In genomic region chr10:75115137-75115536, GRCh38 we compare ENCODE assay signal across 14 cellular contexts. TPM values are rescaled to one million over a fixed set of nuclear protein-coding genes. Genes with fewer than 3 reads are reported as not detected.
DNase-seq lines count a peak whose midpoint lies in the region; ATAC-seq and TF ChIP-seq lines count a peak whose summit lies in the region.
"Had no signal": no experiment of that assay in that cellular context is flagged by ENCODE, and none has a peak within 500 bp of the region (broad histone marks: within the 10 kb centered on the region; RNA-seq: fewer than 3 reads in every experiment).

No MANE protein-coding gene starts in this region.

- H3K9ac ChIP-seq in BLaER1 treated with 17β-estradiol and CSF1 and Interleukin-3, amounts not matched to agents 10 nM and 100 nM = peak overlapping the region in 5 of 11 experiments; percentile 4 to 42 (median 16); a peak in 6 of 22 replicates
- H3K9ac ChIP-seq in H9 (ENCODE audit: extremely low read depth, insufficient read length, low read length) (no peak overlapping the region), mesenchymal stem cell (ENCODE audit: low read length) (no peak overlapping the region)

- TF ChIP-seq POLR2A in prostate gland (IDR thresholded peaks at IDR 0.05) (no peak), thyroid gland (IDR thresholded peaks at IDR 0.05) (no peak)

- H2BK120ac ChIP-seq in H9 (ENCODE audit: low read depth, low read length, poor library complexity, severe bottlenecking) (no peak overlapping the region), mesenchymal stem cell (ENCODE audit: low read depth, low read length) (no peak overlapping the region)

- H3K14ac ChIP-seq in H9 (ENCODE audit: insufficient read depth, low read length) = no peak overlapping the region
- no peak overlapping the region for H3K14ac ChIP-seq in mesenchymal stem cell (ENCODE audit: low read length in 2 of 2)

- peak overlapping the region; percentile 35 to 72 (median 59); a peak in 18 of 22 replicates for H3K27ac ChIP-seq in BLaER1 treated with 17β-estradiol and CSF1 and Interleukin-3, amounts not matched to agents 10 nM and 100 nM
- H3K27ac ChIP-seq in H9 (ENCODE audit: insufficient read length, low read depth, low read length) (no peak overlapping the region), mesenchymal stem cell (ENCODE audit: low read length, poor library complexity, severe bottlenecking) (no peak overlapping the region), prostate gland (peak overlapping the region in 1 of 2 donors; percentile 14), thyroid gland (no peak overlapping the region)
- H3K27ac ChIP-seq: WERI-Rb-1 had no signal

- peaks cover 7% of the 10 kb centered on the region for H3K23me2 ChIP-seq in H9 (ENCODE audit: insufficient read length, low read depth, low read length, poor library complexity, severe bottlenecking)

- no peak overlapping the region for H4K8ac ChIP-seq in H9 (replicated peaks; ENCODE audit: insufficient read length, low read depth, low read length)
- H4K8ac ChIP-seq in mesenchymal stem cell (ENCODE audit: low read length) = no peak overlapping the region

- H2BK15ac ChIP-seq in H9 (ENCODE audit: low read depth, low read length) = no peak overlapping the region
- H2BK15ac ChIP-seq in mesenchymal stem cell (ENCODE audit: low read depth, poor library complexity, severe bottlenecking) = no peak overlapping the region

- ATAC-seq in activated T-helper 17 cell treated with anti-CD3 and anti-CD28 coated beads, Interleukin-2, amount 50 U/mL, for 72 hours (replicated peaks) = no peak

- peaks cover 7% of the 10 kb centered on the region; the same call in 1 of the 2 replicates for H3K79me2 ChIP-seq in H9 (ENCODE audit: insufficient read depth, low read length)

- H2BK5ac ChIP-seq in H9 (ENCODE audit: insufficient read length, low read length) = no peak overlapping the region
- no peak overlapping the region for H2BK5ac ChIP-seq in mesenchymal stem cell (ENCODE audit: low read depth, low read length, poor library complexity, severe bottlenecking)

- no peak overlapping the region for H4K5ac ChIP-seq in H9 (ENCODE audit: insufficient read length, low read depth, low read length)

- peaks cover 50 to 77% (median 75%) of the 10 kb centered on the region in 11 experiments; a peak in 21 of 22 replicates for H4K20me1 ChIP-seq in BLaER1 treated with 17β-estradiol and CSF1 and Interleukin-3, amounts not matched to agents 10 nM and 100 nM
- H4K20me1 ChIP-seq in H9 (ENCODE audit: control insufficient read depth, insufficient read depth, insufficient read length) = no peaks in the 10 kb centered on the region

- no peak overlapping the region for H3T11ph ChIP-seq in H9 (ENCODE audit: low read length)

- H3K4me3 Mint-ChIP-seq in H9 = no peak overlapping the region
- H3K4me3 Mint-ChIP-seq in activated T-helper 17 cell treated with anti-CD3 and anti-CD28 coated beads, Interleukin-2, amount 50 U/mL, for 72 hours = peak overlapping the region; percentile 98
- H3K4me3 Mint-ChIP-seq: stimulated activated naive CD8-positive, alpha-beta T cell treated with anti-CD3 and anti-CD28 coated beads, Interleukin-15, Interleukin-2, amounts not matched to agents 100 ng/mL and 50 ng/mL, for 24 hours had no signal

- TF ChIP-seq CTCF in H9 (conservative IDR thresholded peaks at IDR 0.05) (no peak), prostate gland (IDR thresholded peaks at IDR 0.05) (no peak), thyroid gland (IDR thresholded peaks at IDR 0.05) (no peak)

- no peaks in the 10 kb centered on the region for H3K27me3 ChIP-seq in BLaER1 treated with 17β-estradiol and CSF1 and Interleukin-3, amounts not matched to agents 10 nM and 100 nM
- H3K27me3 ChIP-seq in H9 (ENCODE audit: insufficient read depth, low read length) = no peaks in the 10 kb centered on the region
- no peaks in the 10 kb centered on the region for H3K27me3 ChIP-seq in mesenchymal stem cell (ENCODE audit: control insufficient read depth in 1 of 2, insufficient read depth in 1 of 2, low read length in 2 of 2)
- no peaks in the 10 kb centered on the region for H3K27me3 ChIP-seq in prostate gland (replicated peaks; ENCODE audit: insufficient read depth)
- H3K27me3 ChIP-seq in thyroid gland = no peaks in the 10 kb centered on the region

- H3K18ac ChIP-seq in H9 (ENCODE audit: insufficient read length, low read depth, low read length) (no peak overlapping the region), mesenchymal stem cell (ENCODE audit: low read depth in 1 of 2, low read length in 2 of 2) (no peak overlapping the region)

- H3K79me1 ChIP-seq in H9 (ENCODE audit: insufficient read depth, low read depth, low read length, poor library complexity, severe bottlenecking) = peaks cover 6% of the 10 kb centered on the region
- peaks cover 1% of the 10 kb centered on the region for H3K79me1 ChIP-seq in mesenchymal stem cell (replicated peaks; ENCODE audit: low read length, poor library complexity, severe bottlenecking)

- H2AK5ac ChIP-seq in H9 (ENCODE audit: insufficient read length, low read length) (no peak overlapping the region), mesenchymal stem cell (ENCODE audit: low read length, severe bottlenecking) (no peak overlapping the region)

- intact Hi-C loops in prostate gland (cut with DNase I) = no loop called here
- intact Hi-C loops in thyroid gland (cut with DNase I) = no loop called here

- WGBS in H9 (ENCODE audit: extremely low coverage, insufficient read length, low lambda C conversion rate) = no CpG with 5 or more reads among the region's 2 CpGs
- 95% methylated on average over 1 of the region's 2 CpGs for WGBS in mesenchymal stem cell
- 70% methylated on average over 2 of the region's 2 CpGs for WGBS in prostate gland
- WGBS in thyroid gland, 2 donors = 87 to 89% methylated on average over 2 of the region's 2 CpGs

- peak overlapping the region; percentile 12 to 30 (median 25); a peak in 4 of 7 replicates for H3K27ac Mint-ChIP-seq in H9
- H3K27ac Mint-ChIP-seq in activated T-helper 17 cell treated with anti-CD3 and anti-CD28 coated beads, Interleukin-2, amount 50 U/mL, for 72 hours = peak overlapping the region; percentile 44
- H3K27ac Mint-ChIP-seq: stimulated activated naive CD8-positive, alpha-beta T cell treated with anti-CD3 and anti-CD28 coated beads, Interleukin-15, Interleukin-2, amounts not matched to agents 100 ng/mL and 50 ng/mL, for 24 hours had no signal

- no peak overlapping the region for H2BK20ac ChIP-seq in H9 (ENCODE audit: low read depth, low read length, poor library complexity, severe bottlenecking)

- no peaks in the 10 kb centered on the region for H3K9me3 ChIP-seq in BLaER1 treated with 17β-estradiol and CSF1 and Interleukin-3, amounts not matched to agents 10 nM and 100 nM (replicated peaks in 1 of 11)
- H3K9me3 ChIP-seq in H9 (ENCODE audit: control insufficient read depth, low read depth, low read length) = no peaks in the 10 kb centered on the region
- no peaks in the 10 kb centered on the region for H3K9me3 ChIP-seq in mesenchymal stem cell (ENCODE audit: control insufficient read depth, low read length)
- no peaks in the 10 kb centered on the region for H3K9me3 ChIP-seq in prostate gland
- no peaks in the 10 kb centered on the region for H3K9me3 ChIP-seq in thyroid gland

- DNase-seq in H9 = no peak
- peak; percentile 86 for DNase-seq in mesenchymal stem cell
- no peak for DNase-seq in nucleus accumbens (lab: John Stamatoyannopoulos, UW)
- no peak for DNase-seq in prostate gland (ENCODE audit: low spot score)
- no peak for DNase-seq in NCI-H2107 (lab: John Stamatoyannopoulos, UW)
- DNase-seq in thyroid gland = no peak
- DNase-seq: GDM1, NCI-H1694, NCI-H748 treated with DMSO at 0.1 percent for 48 hours, retina, WERI-Rb-1 had no signal

- H3K4ac ChIP-seq in H9 (ENCODE audit: low read depth, low read length) = no peak overlapping the region
- H3K4ac ChIP-seq in mesenchymal stem cell (ENCODE audit: low read depth in 1 of 2, low read length in 2 of 2) = no peak overlapping the region

- H3K4me1 Mint-ChIP-seq in H9 = peaks cover 18 to 21% of the 10 kb centered on the region in 2 experiments
- H3K4me1 Mint-ChIP-seq in activated T-helper 17 cell treated with anti-CD3 and anti-CD28 coated beads, Interleukin-2, amount 50 U/mL, for 72 hours = peaks cover 22% of the 10 kb centered on the region

- no peak overlapping the region for H2BK12ac ChIP-seq in H9 (ENCODE audit: insufficient read length, low read depth, low read length)
- H2BK12ac ChIP-seq in mesenchymal stem cell (ENCODE audit: low read length in 2 of 2) = no peak overlapping the region

- H2AFZ ChIP-seq in H9 (ENCODE audit: low read length) = no peak overlapping the region
- H2AFZ ChIP-seq in mesenchymal stem cell (ENCODE audit: low read depth, low read length) = no peak overlapping the region

- peaks cover 49 to 74% (median 58%) of the 10 kb centered on the region in 10 experiments for H3K4me1 ChIP-seq in BLaER1 treated with 17β-estradiol and CSF1 and Interleukin-3, amounts not matched to agents 10 nM and 100 nM
- H3K4me1 ChIP-seq in H9 (ENCODE audit: insufficient read depth, low read length) (peaks cover 5% of the 10 kb centered on the region; the same call in 1 of the 2 replicates), mesenchymal stem cell (ENCODE audit: control insufficient read depth, insufficient read depth, low read depth, low read length) (peaks cover 7% of the 10 kb centered on the region), prostate gland (replicated peaks) (no peaks in the 10 kb centered on the region), thyroid gland (peaks cover 10 to 11% of the 10 kb centered on the region in 2 donors)

- no peak overlapping the region for H3K23ac ChIP-seq in H9 (ENCODE audit: insufficient read length, low read depth, low read length)
- H3K23ac ChIP-seq in mesenchymal stem cell (ENCODE audit: low read length in 2 of 2) = no peak overlapping the region

- H3K9me3 Mint-ChIP-seq in H9 = peaks cover 0 to 2% of the 10 kb centered on the region in 2 experiments; a peak in 1 of 5 replicates
- no peaks in the 10 kb centered on the region for H3K9me3 Mint-ChIP-seq in activated T-helper 17 cell treated with anti-CD3 and anti-CD28 coated beads, Interleukin-2, amount 50 U/mL, for 72 hours
- H3K9me3 Mint-ChIP-seq: stimulated activated naive CD8-positive, alpha-beta T cell treated with anti-CD3 and anti-CD28 coated beads, Interleukin-15, Interleukin-2, amounts not matched to agents 100 ng/mL and 50 ng/mL, for 24 hours had no signal

- H4K91ac ChIP-seq in H9 (ENCODE audit: insufficient read length, low read depth, low read length) (no peak overlapping the region), mesenchymal stem cell (ENCODE audit: low read length) (no peak overlapping the region)

- peak overlapping the region; percentile 53 to 98 (median 79) for H3K4me2 ChIP-seq in BLaER1 treated with 17β-estradiol and CSF1 and Interleukin-3, amounts not matched to agents 10 nM and 100 nM
- H3K4me2 ChIP-seq in H9 (ENCODE audit: insufficient read depth, insufficient read length, low read length) = no peak overlapping the region
- no peak overlapping the region for H3K4me2 ChIP-seq in mesenchymal stem cell (ENCODE audit: low read length, poor library complexity, severe bottlenecking)

- peak overlapping the region in 1 of 10 experiments; percentile 4; a peak in 1 of 20 replicates for H3K4me3 ChIP-seq in BLaER1 treated with 17β-estradiol and CSF1 and Interleukin-3, amounts not matched to agents 10 nM and 100 nM
- H3K4me3 ChIP-seq in mesenchymal stem cell (ENCODE audit: insufficient read depth in 1 of 2, low read depth in 1 of 2, low read length in 2 of 2) = no peak overlapping the region
- no peak overlapping the region for H3K4me3 ChIP-seq in prostate gland
- no peak overlapping the region for H3K4me3 ChIP-seq in thyroid gland (replicated peaks in 1 of 3)

- no peaks in the 10 kb centered on the region; a peak in 1 of 7 replicates for H3K36me3 Mint-ChIP-seq in H9 (ENCODE audit: insufficient read depth in 1 of 3, low read depth in 3 of 3)
- H3K36me3 Mint-ChIP-seq in activated T-helper 17 cell treated with anti-CD3 and anti-CD28 coated beads, Interleukin-2, amount 50 U/mL, for 72 hours (ENCODE audit: low read depth) = peaks cover 34% of the 10 kb centered on the region

- no peak overlapping the region for H3K56ac ChIP-seq in H9 (ENCODE audit: insufficient read length, low read depth, low read length)

- no peaks in the 10 kb centered on the region for H3K27me3 Mint-ChIP-seq in H9 (ENCODE audit: low read depth)
- H3K27me3 Mint-ChIP-seq in activated T-helper 17 cell treated with anti-CD3 and anti-CD28 coated beads, Interleukin-2, amount 50 U/mL, for 72 hours = no peaks in the 10 kb centered on the region
- H3K27me3 Mint-ChIP-seq: stimulated activated naive CD8-positive, alpha-beta T cell treated with anti-CD3 and anti-CD28 coated beads, Interleukin-15, Interleukin-2, amounts not matched to agents 100 ng/mL and 50 ng/mL, for 24 hours had no signal

- H3K36me3 ChIP-seq in BLaER1 treated with 17β-estradiol and CSF1 and Interleukin-3, amounts not matched to agents 10 nM and 100 nM = peaks cover 0 to 8% (median 0%) of the 10 kb centered on the region in 11 experiments; a peak in 5 of 22 replicates
- H3K36me3 ChIP-seq in mesenchymal stem cell (ENCODE audit: control insufficient read depth in 1 of 2, insufficient read depth in 2 of 2, low read depth in 1 of 2, low read length in 2 of 2) (no peaks in the 10 kb centered on the region), prostate gland (no peaks in the 10 kb centered on the region), thyroid gland (no peaks in the 10 kb centered on the region)
- H3K36me3 ChIP-seq: WERI-Rb-1 had no signal

RNA-seq across cellular contexts. Expression of gene SAMD8, which starts 3.7 kb away (rescaled TPM):
- 16.7 and 18.8 TPM in 2 replicates for total RNA-seq in H9 (2021)
- total RNA-seq in activated T-helper 17 cell treated with anti-CD3 and anti-CD28 coated beads, Interleukin-2, amount 50 U/mL, for 72 hours = 10 to 100 TPM; 19.8 to 42.0 TPM
- 12.8 TPM for polyA plus RNA-seq in mesenchymal stem cell (2013, experiment 1 of 2)
- 13.2 TPM for polyA plus RNA-seq in mesenchymal stem cell (2013, experiment 2 of 2)
- 10 to 100 TPM; 18.8 to 41.5 TPM for total RNA-seq in prostate gland
- 10 to 100 TPM; 19.9 to 36.8 (median 28.4) TPM for total RNA-seq in thyroid gland

Comparison
In these comparisons a context has a peak if more than half of its experiments do, and no peak if none do; other contexts are left out.
1. H3K27ac ChIP-seq: peak in BLaER1 treated with 17β-estradiol and CSF1 and Interleukin-3, amounts not matched to agents 10 nM and 100 nM (11 of 11); none in H9 (single experiment), mesenchymal stem cell (single experiment) and thyroid gland (0 of 3).
2. H3K4me2 ChIP-seq: peak in BLaER1 treated with 17β-estradiol and CSF1 and Interleukin-3, amounts not matched to agents 10 nM and 100 nM (11 of 11); none in H9 (single experiment) and mesenchymal stem cell (single experiment).